In the genomic region with DNA sequence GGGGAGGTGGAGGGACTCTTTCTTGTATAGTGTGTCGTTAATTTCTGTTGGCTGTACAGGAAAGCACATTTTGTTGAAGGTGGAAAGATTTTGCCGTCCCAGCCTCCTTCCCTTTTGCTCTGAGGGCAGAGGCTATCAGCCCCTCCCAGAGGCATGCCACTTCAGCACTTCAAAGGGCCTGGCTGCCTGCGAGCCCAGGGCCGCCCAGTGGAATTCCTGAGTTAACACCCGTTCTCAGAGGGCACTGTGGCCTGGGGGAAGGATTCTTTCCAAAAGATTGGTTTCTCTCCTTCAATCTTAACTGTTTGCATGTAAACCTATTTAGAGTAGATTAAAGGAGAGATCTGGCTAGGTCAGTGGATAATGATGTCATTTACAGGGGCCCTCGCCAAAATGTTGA, we compare ENCODE assay signal across 14 cellular contexts.
DNase-seq lines count a peak whose midpoint lies in the region; ATAC-seq and TF ChIP-seq lines count a peak whose summit lies in the region.
"Had no signal": no experiment of that assay in that cellular context is flagged by ENCODE, and none has a peak within 500 bp of the region (broad histone marks: within the 10 kb centered on the region; RNA-seq: fewer than 3 reads in every experiment).

No MANE protein-coding gene starts in this region.

- peak overlapping the region; percentile 29 to 89 (median 82) for H3K27ac Mint-ChIP-seq in nephron
- H3K27ac Mint-ChIP-seq in activated CD4-positive, alpha-beta T cell treated with anti-CD3 and anti-CD28 coated beads, Interleukin-2, amount 10 ng/mL, durations not matched to agents 7 days and 5 days, result no peak overlapping the region
- H3K27ac Mint-ChIP-seq: dendritic cell treated with granulocyte-macrophage colony-stimulating factor and Interleukin-4, amounts not matched to agents 40 ng/mL and 50 ng/mL, for 4 days had no signal

- H3K36me3 Mint-ChIP-seq in nephron (ENCODE audit: low read depth), result peaks cover 56% of the 10 kb centered on the region
- H3K36me3 Mint-ChIP-seq in activated CD4-positive, alpha-beta T cell treated with anti-CD3 and anti-CD28 coated beads, Interleukin-2, amount 10 ng/mL, durations not matched to agents 7 days and 5 days (ENCODE audit: low read depth), result no peaks in the 10 kb centered on the region

- peaks cover 42% of the 10 kb centered on the region for H3K36me3 ChIP-seq in upper lobe of right lung

- no peaks in the 10 kb centered on the region for H3K27me3 ChIP-seq in upper lobe of right lung
- H3K27me3 ChIP-seq: testis had no signal

- POLR2A ChIA-PET in activated CD4-positive, alpha-beta T cell treated with anti-CD3 and anti-CD28 coated beads, Interleukin-2, amount 10 ng/mL, durations not matched to agents 7 days and 5 days (lab: Charles Lee), result no interaction called here

- no peak overlapping the region for H3K4me3 Mint-ChIP-seq in nephron
- H3K4me3 Mint-ChIP-seq in activated CD4-positive, alpha-beta T cell treated with anti-CD3 and anti-CD28 coated beads, Interleukin-2, amount 10 ng/mL, durations not matched to agents 7 days and 5 days, result no peak overlapping the region
- H3K4me3 Mint-ChIP-seq: dendritic cell treated with granulocyte-macrophage colony-stimulating factor and Interleukin-4, amounts not matched to agents 40 ng/mL and 50 ng/mL, for 4 days; naive B cell had no signal

- no peaks in the 10 kb centered on the region for H3K27me3 Mint-ChIP-seq in nephron (ENCODE audit: low read depth)
- H3K27me3 Mint-ChIP-seq in activated CD4-positive, alpha-beta T cell treated with anti-CD3 and anti-CD28 coated beads, Interleukin-2, amount 10 ng/mL, durations not matched to agents 7 days and 5 days, result no peaks in the 10 kb centered on the region
- H3K27me3 Mint-ChIP-seq: dendritic cell treated with granulocyte-macrophage colony-stimulating factor and Interleukin-4, amounts not matched to agents 40 ng/mL and 50 ng/mL, for 4 days; naive B cell had no signal

- H3K4me1 Mint-ChIP-seq in nephron, result peaks cover 60% of the 10 kb centered on the region
- no peaks in the 10 kb centered on the region for H3K4me1 Mint-ChIP-seq in activated CD4-positive, alpha-beta T cell treated with anti-CD3 and anti-CD28 coated beads, Interleukin-2, amount 10 ng/mL, durations not matched to agents 7 days and 5 days

- intact Hi-C loops in Right ventricle myocardium superior (cut with DNase I) (no loop called here), upper lobe of right lung (cut with DNase I) (no loop called here)

- ATAC-seq in Right ventricle myocardium superior (ENCODE audit: poor library complexity) (peak; percentile 57), upper lobe of right lung (peak; percentile 88), HG02840 (IDR thresholded peaks at IDR 0.05; ENCODE audit: low FRiP score, unreplicated experiment) (no peak)

- H3K9me3 Mint-ChIP-seq in nephron, result no peaks in the 10 kb centered on the region
- no peaks in the 10 kb centered on the region for H3K9me3 Mint-ChIP-seq in activated CD4-positive, alpha-beta T cell treated with anti-CD3 and anti-CD28 coated beads, Interleukin-2, amount 10 ng/mL, durations not matched to agents 7 days and 5 days
- H3K9me3 Mint-ChIP-seq: dendritic cell treated with granulocyte-macrophage colony-stimulating factor and Interleukin-4, amounts not matched to agents 40 ng/mL and 50 ng/mL, for 4 days; naive B cell had no signal

- CTCF ChIA-PET in activated CD4-positive, alpha-beta T cell treated with anti-CD3 and anti-CD28 coated beads, Interleukin-2, amount 10 ng/mL, durations not matched to agents 7 days and 5 days (lab: Charles Lee), result no interaction called here

- no peak overlapping the region for H3K4me3 ChIP-seq in upper lobe of right lung
- H3K4me3 ChIP-seq: testis had no signal

- peaks cover 17% of the 10 kb centered on the region for H3K4me1 ChIP-seq in upper lobe of right lung

- H3K27ac ChIP-seq in upper lobe of right lung, result peak overlapping the region; percentile 68

- TF ChIP-seq CTCF in nephron (IDR thresholded peaks at IDR 0.05; ENCODE audit: unreplicated experiment in 3 of 3) (no peak), upper lobe of right lung (IDR thresholded peaks at IDR 0.05) (peak; percentile 26)

- DNase-seq in NCI-H2196 (lab: John Stamatoyannopoulos, UW; ENCODE audit: unreplicated experiment), result peak; percentile 6
- no peak for DNase-seq in NCI-H2196 treated with DMSO at 0.1 percent for 48 hours (lab: John Stamatoyannopoulos, UW; ENCODE audit: unreplicated experiment)
- DNase-seq in Right ventricle myocardium superior, result no peak
- peak; percentile 83 for DNase-seq in upper lobe of right lung
- DNase-seq in H4 (ENCODE audit: low spot score), result no peak
- no peak for DNase-seq in activated CD4-positive, alpha-beta T cell treated with anti-CD3 and anti-CD28 coated beads, Interleukin-2, amount 10 ng/mL, durations not matched to agents 7 days and 5 days
- DNase-seq: DND-41, naive B cell, NCI-H146, RPMI8226, testis had no signal

- no peaks in the 10 kb centered on the region for H3K9me3 ChIP-seq in upper lobe of right lung
- H3K9me3 ChIP-seq: testis had no signal

Comparison
In these comparisons a context has a peak if more than half of its experiments do, and no peak if none do; other contexts are left out.
1. DNase-seq: peak in NCI-H2196 (single experiment) and upper lobe of right lung (single experiment); none in NCI-H2196 treated with DMSO at 0.1 percent for 48 hours (single experiment), Right ventricle myocardium superior (single experiment), H4 (single experiment) and activated CD4-positive, alpha-beta T cell treated with anti-CD3 and anti-CD28 coated beads, Interleukin-2, amount 10 ng/mL, durations not matched to agents 7 days and 5 days (single experiment).